In the genomic region with DNA sequence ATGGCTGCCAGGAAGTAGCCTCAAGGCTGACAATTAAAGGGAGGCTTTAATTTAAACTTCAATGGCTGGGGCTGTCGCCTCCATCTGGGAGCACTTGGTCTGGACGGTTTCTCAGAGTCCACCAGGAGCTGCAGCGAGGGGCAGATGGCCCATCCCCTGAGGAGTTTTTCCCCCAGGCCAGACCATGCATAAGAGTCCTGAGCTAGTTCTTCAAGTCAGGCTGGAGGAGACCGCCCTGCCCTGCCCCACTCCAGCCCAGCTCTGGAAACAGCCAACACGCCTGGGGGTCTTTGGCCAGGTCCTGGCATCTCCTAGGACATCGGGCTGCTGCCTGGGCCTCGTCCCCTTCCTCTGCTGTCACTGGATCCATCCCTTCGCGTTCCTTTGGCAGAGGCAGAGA, we compare ENCODE assay signal across 1 cellular context.
TF ChIP-seq lines count a peak whose summit lies in the region.

No MANE protein-coding gene starts in this region.

TF ChIP-seq in WTC11, 78 proteins besides CTCF, POLR2A, EP300 and RAD21 (continued from another document):
- TF ChIP-seq, protein P1, sequence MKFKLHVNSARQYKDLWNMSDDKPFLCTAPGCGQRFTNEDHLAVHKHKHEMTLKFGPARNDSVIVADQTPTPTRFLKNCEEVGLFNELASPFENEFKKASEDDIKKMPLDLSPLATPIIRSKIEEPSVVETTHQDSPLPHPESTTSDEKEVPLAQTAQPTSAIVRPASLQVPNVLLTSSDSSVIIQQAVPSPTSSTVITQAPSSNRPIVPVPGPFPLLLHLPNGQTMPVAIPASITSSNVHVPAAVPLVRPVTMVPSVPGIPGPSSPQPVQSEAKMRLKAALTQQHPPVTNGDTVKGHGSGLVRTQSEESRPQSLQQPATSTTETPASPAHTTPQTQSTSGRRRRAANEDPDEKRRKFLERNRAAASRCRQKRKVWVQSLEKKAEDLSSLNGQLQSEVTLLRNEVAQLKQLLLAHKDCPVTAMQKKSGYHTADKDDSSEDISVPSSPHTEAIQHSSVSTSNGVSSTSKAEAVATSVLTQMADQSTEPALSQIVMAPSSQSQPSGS (CRISPR knock-in tag; IDR thresholded peaks at IDR 0.05; ENCODE audit: borderline replicate concordance, low read depth), result no peak
- TF ChIP-seq, protein P2, sequence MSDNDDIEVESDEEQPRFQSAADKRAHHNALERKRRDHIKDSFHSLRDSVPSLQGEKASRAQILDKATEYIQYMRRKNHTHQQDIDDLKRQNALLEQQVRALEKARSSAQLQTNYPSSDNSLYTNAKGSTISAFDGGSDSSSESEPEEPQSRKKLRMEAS (CRISPR knock-in tag; IDR thresholded peaks at IDR 0.05), result no peak
- TF ChIP-seq ZNF416 (CRISPR knock-in tag; IDR thresholded peaks at IDR 0.05) (no peak), NFE2L1 (CRISPR knock-in tag; IDR thresholded peaks at IDR 0.05) (no peak), RELA (CRISPR knock-in tag; IDR thresholded peaks at IDR 0.05; ENCODE audit: borderline replicate concordance) (no peak), NFATC4 (CRISPR knock-in tag; IDR thresholded peaks at IDR 0.05) (no peak), NR1H2 (CRISPR knock-in tag; IDR thresholded peaks at IDR 0.05) (no peak), ELF4 (CRISPR knock-in tag; IDR thresholded peaks at IDR 0.05; ENCODE audit: low read depth) (no peak), ZNF396 (CRISPR knock-in tag; IDR thresholded peaks at IDR 0.05; ENCODE audit: borderline replicate concordance) (no peak), FOXJ3 (CRISPR knock-in tag; IDR thresholded peaks at IDR 0.05; ENCODE audit: borderline replicate concordance) (no peak)
- TF ChIP-seq, protein P3, sequence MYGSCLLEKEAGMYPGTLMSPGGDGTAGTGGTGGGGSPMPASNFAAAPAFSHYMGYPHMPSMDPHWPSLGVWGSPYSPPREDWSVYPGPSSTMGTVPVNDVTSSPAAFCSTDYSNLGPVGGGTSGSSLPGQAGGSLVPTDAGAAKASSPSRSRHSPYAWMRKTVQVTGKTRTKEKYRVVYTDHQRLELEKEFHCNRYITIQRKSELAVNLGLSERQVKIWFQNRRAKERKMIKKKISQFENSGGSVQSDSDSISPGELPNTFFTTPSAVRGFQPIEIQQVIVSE (CRISPR knock-in tag; IDR thresholded peaks at IDR 0.05; ENCODE audit: borderline replicate concordance), result no peak
- TF ChIP-seq, protein P4, sequence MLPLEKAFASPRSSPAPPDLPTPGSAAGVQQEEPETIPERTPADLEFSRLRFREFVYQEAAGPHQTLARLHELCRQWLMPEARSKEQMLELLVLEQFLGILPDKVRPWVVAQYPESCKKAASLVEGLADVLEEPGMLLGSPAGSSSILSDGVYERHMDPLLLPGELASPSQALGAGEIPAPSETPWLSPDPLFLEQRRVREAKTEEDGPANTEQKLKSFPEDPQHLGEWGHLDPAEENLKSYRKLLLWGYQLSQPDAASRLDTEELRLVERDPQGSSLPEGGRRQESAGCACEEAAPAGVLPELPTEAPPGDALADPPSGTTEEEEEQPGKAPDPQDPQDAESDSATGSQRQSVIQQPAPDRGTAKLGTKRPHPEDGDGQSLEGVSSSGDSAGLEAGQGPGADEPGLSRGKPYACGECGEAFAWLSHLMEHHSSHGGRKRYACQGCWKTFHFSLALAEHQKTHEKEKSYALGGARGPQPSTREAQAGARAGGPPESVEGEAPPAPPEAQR (CRISPR knock-in tag; IDR thresholded peaks at IDR 0.05), result no peak
- TF ChIP-seq, protein P5, sequence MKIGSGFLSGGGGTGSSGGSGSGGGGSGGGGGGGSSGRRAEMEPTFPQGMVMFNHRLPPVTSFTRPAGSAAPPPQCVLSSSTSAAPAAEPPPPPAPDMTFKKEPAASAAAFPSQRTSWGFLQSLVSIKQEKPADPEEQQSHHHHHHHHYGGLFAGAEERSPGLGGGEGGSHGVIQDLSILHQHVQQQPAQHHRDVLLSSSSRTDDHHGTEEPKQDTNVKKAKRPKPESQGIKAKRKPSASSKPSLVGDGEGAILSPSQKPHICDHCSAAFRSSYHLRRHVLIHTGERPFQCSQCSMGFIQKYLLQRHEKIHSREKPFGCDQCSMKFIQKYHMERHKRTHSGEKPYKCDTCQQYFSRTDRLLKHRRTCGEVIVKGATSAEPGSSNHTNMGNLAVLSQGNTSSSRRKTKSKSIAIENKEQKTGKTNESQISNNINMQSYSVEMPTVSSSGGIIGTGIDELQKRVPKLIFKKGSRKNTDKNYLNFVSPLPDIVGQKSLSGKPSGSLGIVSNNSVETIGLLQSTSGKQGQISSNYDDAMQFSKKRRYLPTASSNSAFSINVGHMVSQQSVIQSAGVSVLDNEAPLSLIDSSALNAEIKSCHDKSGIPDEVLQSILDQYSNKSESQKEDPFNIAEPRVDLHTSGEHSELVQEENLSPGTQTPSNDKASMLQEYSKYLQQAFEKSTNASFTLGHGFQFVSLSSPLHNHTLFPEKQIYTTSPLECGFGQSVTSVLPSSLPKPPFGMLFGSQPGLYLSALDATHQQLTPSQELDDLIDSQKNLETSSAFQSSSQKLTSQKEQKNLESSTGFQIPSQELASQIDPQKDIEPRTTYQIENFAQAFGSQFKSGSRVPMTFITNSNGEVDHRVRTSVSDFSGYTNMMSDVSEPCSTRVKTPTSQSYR (CRISPR knock-in tag; IDR thresholded peaks at IDR 0.05), result no peak
- TF ChIP-seq, protein P6, sequence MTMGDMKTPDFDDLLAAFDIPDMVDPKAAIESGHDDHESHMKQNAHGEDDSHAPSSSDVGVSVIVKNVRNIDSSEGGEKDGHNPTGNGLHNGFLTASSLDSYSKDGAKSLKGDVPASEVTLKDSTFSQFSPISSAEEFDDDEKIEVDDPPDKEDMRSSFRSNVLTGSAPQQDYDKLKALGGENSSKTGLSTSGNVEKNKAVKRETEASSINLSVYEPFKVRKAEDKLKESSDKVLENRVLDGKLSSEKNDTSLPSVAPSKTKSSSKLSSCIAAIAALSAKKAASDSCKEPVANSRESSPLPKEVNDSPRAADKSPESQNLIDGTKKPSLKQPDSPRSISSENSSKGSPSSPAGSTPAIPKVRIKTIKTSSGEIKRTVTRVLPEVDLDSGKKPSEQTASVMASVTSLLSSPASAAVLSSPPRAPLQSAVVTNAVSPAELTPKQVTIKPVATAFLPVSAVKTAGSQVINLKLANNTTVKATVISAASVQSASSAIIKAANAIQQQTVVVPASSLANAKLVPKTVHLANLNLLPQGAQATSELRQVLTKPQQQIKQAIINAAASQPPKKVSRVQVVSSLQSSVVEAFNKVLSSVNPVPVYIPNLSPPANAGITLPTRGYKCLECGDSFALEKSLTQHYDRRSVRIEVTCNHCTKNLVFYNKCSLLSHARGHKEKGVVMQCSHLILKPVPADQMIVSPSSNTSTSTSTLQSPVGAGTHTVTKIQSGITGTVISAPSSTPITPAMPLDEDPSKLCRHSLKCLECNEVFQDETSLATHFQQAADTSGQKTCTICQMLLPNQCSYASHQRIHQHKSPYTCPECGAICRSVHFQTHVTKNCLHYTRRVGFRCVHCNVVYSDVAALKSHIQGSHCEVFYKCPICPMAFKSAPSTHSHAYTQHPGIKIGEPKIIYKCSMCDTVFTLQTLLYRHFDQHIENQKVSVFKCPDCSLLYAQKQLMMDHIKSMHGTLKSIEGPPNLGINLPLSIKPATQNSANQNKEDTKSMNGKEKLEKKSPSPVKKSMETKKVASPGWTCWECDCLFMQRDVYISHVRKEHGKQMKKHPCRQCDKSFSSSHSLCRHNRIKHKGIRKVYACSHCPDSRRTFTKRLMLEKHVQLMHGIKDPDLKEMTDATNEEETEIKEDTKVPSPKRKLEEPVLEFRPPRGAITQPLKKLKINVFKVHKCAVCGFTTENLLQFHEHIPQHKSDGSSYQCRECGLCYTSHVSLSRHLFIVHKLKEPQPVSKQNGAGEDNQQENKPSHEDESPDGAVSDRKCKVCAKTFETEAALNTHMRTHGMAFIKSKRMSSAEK (CRISPR knock-in tag; IDR thresholded peaks at IDR 0.05; ENCODE audit: borderline replicate concordance), result no peak
